In genomic region chr6:148760143-148760505, GRCh38 we compare ENCODE assay signal across 12 cellular contexts. TPM values are rescaled to one million over a fixed set of nuclear protein-coding genes. Genes with fewer than 3 reads are reported as not detected.
A peak's percentile ranks its signal among the peaks of the same experiment; 100 is the strongest.
DNase-seq lines count a peak whose midpoint lies in the region; ATAC-seq, FAIRE-seq and TF ChIP-seq lines count a peak whose summit lies in the region.
"Had no signal": no experiment of that assay in that cellular context is flagged by ENCODE, and none has a peak within 500 bp of the region (broad histone marks: within the 10 kb centered on the region; RNA-seq: fewer than 3 reads in every experiment).

No MANE protein-coding gene starts in this region.

- H4K20me1 ChIP-seq in GM12878 (ENCODE audit: control insufficient read depth, insufficient read depth): no peaks in the 10 kb centered on the region

- POLR2A ChIA-PET in GM12878 (lab: Charles Lee): interaction anchor here (1.3 kb wide), 1 partner anchor 21 kb away, joined by 13 read pairs; no protein-coding TSS in a partner anchor

- 3% methylated on average over 3 of the region's 3 CpGs for WGBS in GM12878 (ENCODE audit: insufficient coverage, insufficient replicate concordance, low lambda C conversion rate, missing lambda C conversion rate)

- no peaks in the 10 kb centered on the region for H3K9me3 Mint-ChIP-seq in natural killer cell
- H3K9me3 Mint-ChIP-seq: activated naive CD4-positive, alpha-beta T cell treated with anti-CD3 and anti-CD28 coated beads, Interleukin-2, amount 50 U/mL, for 72 hours had no signal

- TF ChIP-seq CTCF in GM12878 (IDR thresholded peaks at IDR 0.05 in 2 of 3, conservative IDR thresholded peaks at IDR 0.05 in 1 of 3; ENCODE audit: control insufficient read depth in 2 of 3, extremely low read depth in 1 of 3, insufficient read depth in 1 of 3, low read depth in 3 of 3, low read length in 3 of 3): no peak
- TF ChIP-seq CTCF in natural killer cell (IDR thresholded peaks at IDR 0.05): no peak

- CTCF ChIA-PET in GM12878 (lab: Yijun Ruan, JAX): interaction anchor here (0.6 to 3.2 kb wide), 5 partner anchors 14 to 188 kb away, joined by 3 to 23 read pairs (median 5); no protein-coding TSS in a partner anchor

- in situ Hi-C loops in GM12878 (cut with MboI): loop anchor here (25.0 kb wide), 1 partner anchor 677 kb away; no protein-coding TSS in a partner anchor

- H3K27ac Mint-ChIP-seq in natural killer cell: peak overlapping the region; percentile 94 to 96

- TF ChIP-seq POLR2A in GM12878 (IDR thresholded peaks at IDR 0.05; ENCODE audit: low read depth, low read length): no peak

- intact Hi-C loops in GM12878 (cut with micrococcal nuclease; ENCODE audit: unreplicated experiment) (loop anchor here (2.0 to 5.0 kb wide), 3 partner anchors 13 to 187 kb away; partner anchors contain the start of gene UST), natural killer cell (cut with micrococcal nuclease) (loop anchor here (2.0 kb wide), 1 partner anchor 193 kb away; no protein-coding TSS in a partner anchor), posterior vena cava (cut with DNase I) (loop anchor here in 1 of 2 donors (10.0 kb wide), 1 partner anchor 125 kb away; no protein-coding TSS in a partner anchor)

- DNase-seq in CD1c-positive myeloid dendritic cell (ENCODE audit: extremely low spot score) (peak; percentile 81), GM12878 (ENCODE audit: low read depth, low spot score) (no peak), natural killer cell (no peak), epidermal melanocyte (ENCODE audit: insufficient read length, low spot score) (no peak), posterior vena cava (ENCODE audit: low spot score) (no peak), dermis blood vessel endothelial cell (no peak), substantia nigra (lab: John Stamatoyannopoulos, UW) (no peak)
- DNase-seq: Calu3, KG1, left ventricle myocardium superior had no signal

- H3K4me1 ChIP-seq in GM12878 (ENCODE audit: control insufficient read depth, insufficient read depth, low read length): peaks cover 43% of the 10 kb centered on the region

- H3K27ac ChIP-seq in GM12878 (ENCODE audit: control insufficient read depth, insufficient read depth): peak overlapping the region; percentile 85
- H3K27ac ChIP-seq in substantia nigra (ENCODE audit: low read depth, low read length, poor library complexity, severe bottlenecking): no peak overlapping the region

- H3K79me2 ChIP-seq in GM12878 (ENCODE audit: control insufficient read depth, insufficient read depth, low read length): no peaks in the 10 kb centered on the region

- TF ChIP-seq EP300 in GM12878 (IDR thresholded peaks at IDR 0.05; ENCODE audit: borderline replicate concordance in 1 of 2, control insufficient read depth in 1 of 2, low read depth in 2 of 2, low read length in 2 of 2): no peak; a peak in 1 of 4 replicates

- no peak overlapping the region for H2AFZ ChIP-seq in GM12878 (ENCODE audit: control insufficient read depth, low read depth, low read length)

- ATAC-seq in GM21576 (IDR thresholded peaks at IDR 0.05; ENCODE audit: unreplicated experiment) (peak; percentile 2), GM12878 (peak; percentile 5), natural killer cell (peak; percentile 1 to 9 (median 3))

- peak overlapping the region; percentile 97 for H3K4me2 ChIP-seq in GM12878 (ENCODE audit: control insufficient read depth, insufficient read depth)

- peaks cover 76% of the 10 kb centered on the region in 2 donors for H3K4me1 Mint-ChIP-seq in natural killer cell

- no peaks in the 10 kb centered on the region for H3K36me3 Mint-ChIP-seq in natural killer cell
- H3K36me3 Mint-ChIP-seq: activated naive CD4-positive, alpha-beta T cell treated with anti-CD3 and anti-CD28 coated beads, Interleukin-2, amount 50 U/mL, for 72 hours had no signal

- H3K9ac ChIP-seq in GM12878 (ENCODE audit: control insufficient read depth, insufficient read depth, low read length): peak overlapping the region; percentile 62

- FAIRE-seq in GM12878 (lab: Jason Lieb, UNC): no peak

- H3K4me3 Mint-ChIP-seq in natural killer cell: peak overlapping the region; percentile 89

- BruUV-seq in GM12878 (replicated peaks; lab: Mats Ljungman, UMichigan): TSS peak; percentile 90

- H3K9me3 ChIP-seq in GM12878 (replicated peaks; ENCODE audit: control insufficient read depth, insufficient read depth, low read length): peaks cover 16% of the 10 kb centered on the region

- SMC1A ChIA-PET in GM12878 (lab: Charles Lee; ENCODE audit: uncharacterized antibody, unreplicated experiment): interaction anchor here (0.7 to 7.4 kb wide), 11 partner anchors 8 to 306 kb away, joined by 3 to 56 read pairs (median 7); no protein-coding TSS in a partner anchor

- RAD21 ChIA-PET in GM12878 (lab: Charles Lee; ENCODE audit: unreplicated experiment): interaction anchor here (0.8 to 5.4 kb wide), 13 partner anchors 8 to 306 kb away, joined by 3 to 52 read pairs (median 5); partner anchors contain the start of gene UST

- no peaks in the 10 kb centered on the region for H3K27me3 ChIP-seq in GM12878 (replicated peaks in 1 of 2; ENCODE audit: control insufficient read depth in 2 of 2, insufficient read depth in 2 of 2, low read length in 1 of 2)

- no peaks in the 10 kb centered on the region for H3K27me3 Mint-ChIP-seq in natural killer cell (ENCODE audit: low read depth in 2 of 2)

- H3K4me3 ChIP-seq in GM12878: peak overlapping the region; percentile 17; the same call in 1 of the 2 replicates

- no peak for TF ChIP-seq RAD21 in GM12878 (IDR thresholded peaks at IDR 0.05; ENCODE audit: insufficient read depth, low read depth, low read length)

- no peaks in the 10 kb centered on the region for H3K36me3 ChIP-seq in GM12878 (ENCODE audit: control insufficient read depth in 2 of 2, insufficient read depth in 2 of 2, low read length in 1 of 2)

TF ChIP-seq in GM12878, 131 proteins besides CTCF, POLR2A, EP300 and RAD21:
- TF ChIP-seq NR2F1 (conservative IDR thresholded peaks at IDR 0.05): 0 out of 2 replicates have a peak, but pooled peaks have one; percentile 8
- TF ChIP-seq FOXM1 (IDR thresholded peaks at IDR 0.05; ENCODE audit: low read depth, low read length): no peak
- TF ChIP-seq, protein P1, sequence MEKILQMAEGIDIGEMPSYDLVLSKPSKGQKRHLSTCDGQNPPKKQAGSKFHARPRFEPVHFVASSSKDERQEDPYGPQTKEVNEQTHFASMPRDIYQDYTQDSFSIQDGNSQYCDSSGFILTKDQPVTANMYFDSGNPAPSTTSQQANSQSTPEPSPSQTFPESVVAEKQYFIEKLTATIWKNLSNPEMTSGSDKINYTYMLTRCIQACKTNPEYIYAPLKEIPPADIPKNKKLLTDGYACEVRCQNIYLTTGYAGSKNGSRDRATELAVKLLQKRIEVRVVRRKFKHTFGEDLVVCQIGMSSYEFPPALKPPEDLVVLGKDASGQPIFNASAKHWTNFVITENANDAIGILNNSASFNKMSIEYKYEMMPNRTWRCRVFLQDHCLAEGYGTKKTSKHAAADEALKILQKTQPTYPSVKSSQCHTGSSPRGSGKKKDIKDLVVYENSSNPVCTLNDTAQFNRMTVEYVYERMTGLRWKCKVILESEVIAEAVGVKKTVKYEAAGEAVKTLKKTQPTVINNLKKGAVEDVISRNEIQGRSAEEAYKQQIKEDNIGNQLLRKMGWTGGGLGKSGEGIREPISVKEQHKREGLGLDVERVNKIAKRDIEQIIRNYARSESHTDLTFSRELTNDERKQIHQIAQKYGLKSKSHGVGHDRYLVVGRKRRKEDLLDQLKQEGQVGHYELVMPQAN (conservative IDR thresholded peaks at IDR 0.05): 0 out of 2 replicates have a peak, but pooled peaks have one; percentile 32
- peak; percentile 8; the same call in 1 of the 2 replicates for TF ChIP-seq DPF2 (IDR thresholded peaks at IDR 0.05)
- TF ChIP-seq PAX5 (IDR thresholded peaks at IDR 0.05; ENCODE audit: borderline replicate concordance, low read depth, low read length): no peak
- TF ChIP-seq ZNF384 (IDR thresholded peaks at IDR 0.05; ENCODE audit: borderline replicate concordance, low read depth, low read length): no peak
- no peak for TF ChIP-seq NFYA (IDR thresholded peaks at IDR 0.05; ENCODE audit: borderline replicate concordance, low read depth, low read length)
- TF ChIP-seq CHD2 (IDR thresholded peaks at IDR 0.05; ENCODE audit: borderline replicate concordance, low read depth, low read length): no peak
- no peak for TF ChIP-seq PAX8 (IDR thresholded peaks at IDR 0.05)
- no peak for TF ChIP-seq MTA3 (IDR thresholded peaks at IDR 0.05; ENCODE audit: borderline replicate concordance, low read length)
- TF ChIP-seq HDAC6 (IDR thresholded peaks at IDR 0.05; ENCODE audit: unreplicated experiment): no peak
- TF ChIP-seq HCFC1 (IDR thresholded peaks at IDR 0.05; ENCODE audit: low read length): no peak
- no peak for TF ChIP-seq EZH2 (IDR thresholded peaks at IDR 0.05; ENCODE audit: borderline replicate concordance, control insufficient read depth, low read depth, low read length)
- no peak for TF ChIP-seq CEBPB (IDR thresholded peaks at IDR 0.05; ENCODE audit: borderline replicate concordance in 1 of 2, low read depth in 2 of 2, low read length in 2 of 2)
TF ChIP-seq in GM12878: peak in this region for 3.

RNA-seq across cellular contexts. Expression of gene UST, which starts 13.3 kb away (rescaled TPM):
- 88.0 and 95.1 TPM in 2 replicates for total RNA-seq in GM12878 (2013; cell fraction: nucleolus; rRNA removed)
- total RNA-seq in GM12878 (2014; rRNA removed) (1.6 and 2.1 TPM in 2 replicates), GM12878 (2014; rRNA removed; fragmentation: Illumina TruSeq; extraction: Trizol) (2.1 and 2.7 TPM in 2 replicates), GM12878 (2021) (2.2 and 2.4 TPM in 2 replicates), natural killer cell (10 to 100 TPM in 2 of 3 donors, 1 to 10 TPM in 1; 6.3 to 11.9 (median 10.6) TPM), posterior vena cava (10 to 100 TPM; 15.2 to 19.4 TPM), dermis blood vessel endothelial cell (0.28 and 0.34 TPM in 2 replicates)
- polyA plus RNA-seq in GM12878 (2011; ENCODE audit: low read depth): 6.3 TPM
- polyA plus RNA-seq in GM12878 (2011; rRNA removed) (43.3 and 58.0 TPM in 2 replicates), GM12878 (2014; fragmentation: Illumina TruSeq; extraction: Trizol) (2.4 and 3.8 TPM in 2 replicates), GM12878 (2014; fragmentation: Nextera tagmentation; extraction: Ambion mirVana) (1 to 10 TPM; 3.6 to 3.7 TPM), GM12878 (2014; rRNA removed) (1.4 and 1.8 TPM in 2 replicates), GM12878 (2016; fragmentation: Nextera tagmentation; extraction: Ambion mirVana) (1 to 10 TPM in 1 of 2 experiments, under 1 TPM in 1; 0.74 to 1.7 TPM)
- polyA plus RNA-seq in GM12878 (2011; cell fraction: cytosol; rRNA removed): 25.8 and 30.4 TPM in 2 replicates
- polyA plus RNA-seq in GM12878 (2011; cell fraction: nucleus; rRNA removed): 23.1 and 29.5 TPM in 2 replicates
- 2.6 and 4.9 TPM in 2 replicates for polyA plus RNA-seq in GM12878 (2012)
- 38.6 and 38.8 TPM in 2 replicates for polyA minus RNA-seq in GM12878 (2011; rRNA and poly(A)+ RNA removed)
- polyA minus RNA-seq in GM12878 (2011; cell fraction: cytosol; rRNA and poly(A)+ RNA removed): 14.5 and 17.2 TPM in 2 replicates
- polyA minus RNA-seq in GM12878 (2011; cell fraction: nucleus; rRNA and poly(A)+ RNA removed): 27.8 and 36.4 TPM in 2 replicates
